In the genomic region with DNA sequence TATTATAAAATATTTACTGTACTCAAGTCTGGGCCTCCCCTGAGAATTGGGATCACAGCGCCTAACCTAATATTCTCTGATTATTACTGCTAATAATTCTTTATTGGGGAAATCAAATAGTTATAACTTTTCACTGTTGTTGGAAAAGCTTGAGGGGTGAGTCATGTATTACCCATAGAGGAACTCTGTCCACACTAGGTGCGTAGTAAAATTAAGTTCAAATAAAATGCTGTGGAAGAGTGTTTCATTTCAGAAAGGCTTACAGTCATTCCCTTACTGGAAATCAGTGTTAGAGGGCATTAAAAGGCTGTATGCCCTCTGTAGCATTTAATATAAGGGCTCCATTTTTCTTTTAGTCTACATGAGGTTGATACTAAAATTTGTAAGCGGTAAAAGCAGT, we compare ENCODE assay signal across 23 cellular contexts.
DNase-seq lines count a peak whose midpoint lies in the region; ATAC-seq, FAIRE-seq and TF ChIP-seq lines count a peak whose summit lies in the region.
"Had no signal": no experiment of that assay in that cellular context is flagged by ENCODE, and none has a peak within 500 bp of the region (broad histone marks: within the 10 kb centered on the region; RNA-seq: fewer than 3 reads in every experiment).

No MANE protein-coding gene starts in this region.

- H3K79me2 ChIP-seq in PC-3 (ENCODE audit: low read length) = no peaks in the 10 kb centered on the region

- no peak for FAIRE-seq in bronchial epithelial cell (lab: Jason Lieb, UNC)
- FAIRE-seq: A204.1, D721Med, G401.6, GM12891, GM19239 had no signal

- no peak overlapping the region for H3K9ac ChIP-seq in BLaER1 treated with 17β-estradiol and CSF1 and Interleukin-3, amounts not matched to agents 10 nM and 100 nM
- no peak overlapping the region for H3K9ac ChIP-seq in PC-3 (ENCODE audit: low read length)

- CTCF ChIA-PET in PC-3 (lab: Charles Lee) = no interaction called here

- intact Hi-C loops in PC-3 (cut with micrococcal nuclease) = no loop called here

- TF ChIP-seq CTCF in PC-3 (conservative IDR thresholded peaks at IDR 0.05; ENCODE audit: low read depth, low read length) (no peak), bronchial epithelial cell (IDR thresholded peaks at IDR 0.05; ENCODE audit: insufficient read depth, low read length, severe bottlenecking) (no peak), foreskin keratinocyte (conservative IDR thresholded peaks at IDR 0.05) (no peak)

- peak; percentile 81 for ATAC-seq in PC-3
- ATAC-seq in foreskin keratinocyte = peak; percentile 35
- ATAC-seq in HG02759 (IDR thresholded peaks at IDR 0.05; ENCODE audit: unreplicated experiment) = no peak
- ATAC-seq: CD8-positive, alpha-beta T cell had no signal

- no peaks in the 10 kb centered on the region for H3F3A ChIP-seq in PC-3 (ENCODE audit: low read length, unreplicated experiment)

- peak overlapping the region in 1 of 11 experiments; percentile 64; a peak in 3 of 22 replicates for H3K27ac ChIP-seq in BLaER1 treated with 17β-estradiol and CSF1 and Interleukin-3, amounts not matched to agents 10 nM and 100 nM
- H3K27ac ChIP-seq in PC-3 (ENCODE audit: low read length) (no peak overlapping the region), foreskin keratinocyte (no peak overlapping the region)
- H3K27ac ChIP-seq: C4-2B had no signal

- H3K9me3 ChIP-seq in BLaER1 treated with 17β-estradiol and CSF1 and Interleukin-3, amounts not matched to agents 10 nM and 100 nM (replicated peaks in 1 of 11) = no peaks in the 10 kb centered on the region
- H3K9me3 ChIP-seq in PC-3 (ENCODE audit: low read length) = no peaks in the 10 kb centered on the region
- H3K9me3 ChIP-seq: Caco-2 had no signal

- no peaks in the 10 kb centered on the region for H3K27me3 ChIP-seq in BLaER1 treated with 17β-estradiol and CSF1 and Interleukin-3, amounts not matched to agents 10 nM and 100 nM
- H3K27me3 ChIP-seq in PC-3 (ENCODE audit: low read length) (peaks cover 14% of the 10 kb centered on the region; the same call in 1 of the 2 replicates), bronchial epithelial cell (ENCODE audit: control insufficient read depth, insufficient read depth, low read length) (peaks cover 3% of the 10 kb centered on the region), foreskin keratinocyte (peaks cover 20% of the 10 kb centered on the region)

- peak; percentile 62 for DNase-seq in PC-3
- DNase-seq in bronchial epithelial cell (ENCODE audit: low read depth) = peak; percentile 35
- DNase-seq in foreskin keratinocyte = no peak
- DNase-seq in stimulated activated CD4-positive, alpha-beta T cell treated with anti-CD3 and anti-CD28 coated beads, Interleukin-4, amount 100 ng/mL, for 1 hour = no peak
- no peak for DNase-seq in AG20443 (ENCODE audit: low spot score)
- DNase-seq in NOMO-1 treated with dmso at 0.1 percent for 144 hours (lab: John Stamatoyannopoulos, UW; ENCODE audit: unreplicated experiment) = no peak
- DNase-seq: 8988T; ACHN; AML-193; Caco-2; Calu3; CD4-positive, alpha-beta T cell; CD8-positive, alpha-beta T cell; DMS79 treated with DMSO at 0.1 percent for 48 hours; GF-D8 had no signal

- H2AFZ ChIP-seq in PC-3 (ENCODE audit: low read length) = no peak overlapping the region

- no peaks in the 10 kb centered on the region for H4K20me1 ChIP-seq in BLaER1 treated with 17β-estradiol and CSF1 and Interleukin-3, amounts not matched to agents 10 nM and 100 nM
- H4K20me1 ChIP-seq in PC-3 (ENCODE audit: low read length) = no peaks in the 10 kb centered on the region

- no TSS peak for BruUV-seq in PC-3 (replicated peaks; lab: Mats Ljungman, UMichigan)

- H3K4me2 ChIP-seq in BLaER1 treated with 17β-estradiol and CSF1 and Interleukin-3, amounts not matched to agents 10 nM and 100 nM = peak overlapping the region in 8 of 11 experiments; percentile 63 to 85 (median 72); a peak in 14 of 22 replicates
- peak overlapping the region; percentile 24; the same call in 1 of the 2 replicates for H3K4me2 ChIP-seq in PC-3 (ENCODE audit: low read length)

- H3K36me3 ChIP-seq in BLaER1 treated with 17β-estradiol and CSF1 and Interleukin-3, amounts not matched to agents 10 nM and 100 nM = no peaks in the 10 kb centered on the region
- H3K36me3 ChIP-seq in PC-3 (ENCODE audit: low read depth, low read length) = no peaks in the 10 kb centered on the region
- H3K36me3 ChIP-seq in bronchial epithelial cell (ENCODE audit: control insufficient read depth, insufficient read depth, low read length) = no peaks in the 10 kb centered on the region

- H3K9me2 ChIP-seq in PC-3 (replicated peaks; ENCODE audit: low read length) = no peaks in the 10 kb centered on the region

- POLR2A ChIA-PET in PC-3 (lab: Charles Lee; ENCODE audit: unreplicated experiment) = no interaction called here

- peaks cover 22 to 41% (median 32%) of the 10 kb centered on the region in 10 experiments for H3K4me1 ChIP-seq in BLaER1 treated with 17β-estradiol and CSF1 and Interleukin-3, amounts not matched to agents 10 nM and 100 nM
- peaks cover 27% of the 10 kb centered on the region for H3K4me1 ChIP-seq in PC-3 (ENCODE audit: insufficient read depth, low read length)
- H3K4me1 ChIP-seq in foreskin keratinocyte = peaks cover 8% of the 10 kb centered on the region

- H3K4me3 ChIP-seq in BLaER1 treated with 17β-estradiol and CSF1 and Interleukin-3, amounts not matched to agents 10 nM and 100 nM = no peak overlapping the region
- H3K4me3 ChIP-seq in PC-3 (ENCODE audit: low read length) (no peak overlapping the region), bronchial epithelial cell (ENCODE audit: low read depth, low read length) (no peak overlapping the region)

Comparison
In these comparisons a context has a peak if more than half of its experiments do, and no peak if none do; other contexts are left out.
1. DNase-seq: peak in PC-3 (single experiment) and bronchial epithelial cell (single experiment); none in foreskin keratinocyte (0 of 2), stimulated activated CD4-positive, alpha-beta T cell treated with anti-CD3 and anti-CD28 coated beads, Interleukin-4, amount 100 ng/mL, for 1 hour (single experiment), AG20443 (single experiment) and NOMO-1 treated with dmso at 0.1 percent for 144 hours (single experiment).